Comparison of ENCODE assay signal across 31 cellular contexts in the genomic region with DNA sequence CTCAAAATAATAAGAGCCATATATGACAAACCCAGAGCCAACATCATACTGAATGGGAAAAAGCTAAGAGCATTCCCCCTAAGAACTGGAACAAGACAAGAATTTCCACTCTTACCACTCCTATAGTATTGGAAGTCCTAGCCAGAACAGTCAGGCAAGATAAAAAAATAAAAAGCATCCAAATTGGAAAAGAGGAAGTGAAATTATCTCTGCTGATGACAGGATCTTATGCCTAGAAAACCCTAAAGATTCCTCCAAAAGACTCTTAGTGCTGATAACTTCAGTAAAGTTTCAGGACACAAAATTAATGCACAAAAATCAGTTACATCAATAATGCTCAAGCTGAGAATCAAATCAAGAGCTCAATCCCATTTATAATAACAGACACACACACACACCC. TPM values are rescaled to one million over a fixed set of nuclear protein-coding genes. Genes with fewer than 3 reads are reported as not detected.
"Had no signal": no experiment of that assay in that cellular context is flagged by ENCODE, and none has a peak within 500 bp of the region (broad histone marks: within the 10 kb centered on the region; RNA-seq: fewer than 3 reads in every experiment).

No MANE protein-coding gene starts in this region.

- H3K27me3 ChIP-seq: esophagus muscularis mucosa, foreskin keratinocyte, heart left ventricle, neutrophil, ovary, stomach, suprapubic skin, tibial artery had no signal

- ATAC-seq: activated CD8-positive, alpha-beta memory T cell treated with anti-CD3 and anti-CD28 coated beads, Interleukin-2, amount 10 ng/mL, durations not matched to agents 7 days and 5 days; activated CD8-positive, alpha-beta T cell treated with anti-CD3 and anti-CD28 coated beads, Interleukin-2, amount 10 ng/mL, durations not matched to agents 7 days and 5 days; activated naive CD8-positive, alpha-beta T cell treated with anti-CD3 and anti-CD28 coated beads, Interleukin-2, amount 50 U/mL, for 24 hours; foreskin keratinocyte; heart left ventricle; sciatic nerve; stimulated activated naive B cell treated with anti-CD40 and anti-IgM and Interleukin-4, amounts not matched to agents 10 μg/mL and 1 μg/mL and 100 μg/mL, for 72 hours had no signal

- H3K4me1 ChIP-seq: esophagus muscularis mucosa, foreskin keratinocyte, stomach, suprapubic skin, tibial artery had no signal

- H3K4me3 ChIP-seq: esophagus muscularis mucosa, heart left ventricle, ovary, skin epidermis, stomach, suprapubic skin, tibial artery had no signal

- H3K27ac ChIP-seq: esophagus muscularis mucosa, foreskin keratinocyte, heart left ventricle, neutrophil, ovary, skin epidermis, stomach, suprapubic skin, tibial artery had no signal

- DNase-seq: activated B cell treated with CpG ODN at 0.5 μM for 24 hours; activated CD4-positive, alpha-beta T cell treated with anti-CD3 and anti-CD28 coated beads, Interleukin-2, amount 50 U/mL, for 1 hour; activated CD8-positive, alpha-beta memory T cell treated with anti-CD3 and anti-CD28 coated beads, Interleukin-2, amount 10 ng/mL, durations not matched to agents 7 days and 5 days; activated CD8-positive, alpha-beta T cell treated with anti-CD3 and anti-CD28 coated beads, Interleukin-2, amount 10 ng/mL, durations not matched to agents 7 days and 5 days; activated naive CD8-positive, alpha-beta T cell treated with anti-CD3 and anti-CD28 coated beads, Interleukin-2, amount 50 U/mL, for 24 hours; activated T-cell treated with anti-CD3 and anti-CD28 coated beads, Interleukin-2, amount 50 U/mL, for 48 hours; amygdala; central memory CD4-positive, alpha-beta T cell; foreskin keratinocyte; heart left ventricle; hypothalamus; immature natural killer cell; kidney; naive B cell; nephron progenitor cell; ovary; stimulated activated CD4-positive, alpha-beta T cell treated with anti-CD3 and anti-CD28 coated beads, Interleukin-4, amount 100 ng/mL, for 4 hours; stimulated activated CD8-positive, alpha-beta memory T cell treated with anti-CD3 and anti-CD28 coated beads, Interleukin-4, amount 100 ng/mL, for 48 hours; stimulated activated naive B cell treated with anti-CD40 and anti-IgM and Interleukin-4, amounts not matched to agents 10 μg/mL and 1 μg/mL and 100 μg/mL, for 72 hours; stomach; T-helper 9 cell; tibial artery had no signal

- H3K9me3 ChIP-seq: esophagus muscularis mucosa, heart left ventricle, neutrophil, ovary, stomach, suprapubic skin, tibial artery had no signal

RNA-seq across cellular contexts. Expression of a gene that starts 45.9 kb away (rescaled TPM):
- total RNA-seq: activated B cell treated with CpG ODN at 0.5 μM for 24 hours; activated CD8-positive, alpha-beta memory T cell treated with anti-CD3 and anti-CD28 coated beads, Interleukin-2, amount 10 ng/mL, durations not matched to agents 7 days and 5 days; activated CD8-positive, alpha-beta T cell treated with anti-CD3 and anti-CD28 coated beads, Interleukin-2, amount 10 ng/mL, durations not matched to agents 7 days and 5 days; activated T-helper 2 cell treated with anti-CD3 and anti-CD28 coated beads, Interferon-gamma antibody, Interleukin-2, Interleukin-4, amounts not matched to agents 10 μg/mL and 5 μg/mL and 100 μg/mL, durations not matched to agents 14 hours and 24 hours and 36 hours; esophagus muscularis mucosa; foreskin keratinocyte; heart left ventricle; lower leg skin; mesothelial cell of epicardium; sciatic nerve; ureter had no signal
- polyA plus RNA-seq: foreskin keratinocyte, immature natural killer cell, ovary, stomach had no signal
